Comparison of ENCODE assay signal across 8 cellular contexts in the genomic region with DNA sequence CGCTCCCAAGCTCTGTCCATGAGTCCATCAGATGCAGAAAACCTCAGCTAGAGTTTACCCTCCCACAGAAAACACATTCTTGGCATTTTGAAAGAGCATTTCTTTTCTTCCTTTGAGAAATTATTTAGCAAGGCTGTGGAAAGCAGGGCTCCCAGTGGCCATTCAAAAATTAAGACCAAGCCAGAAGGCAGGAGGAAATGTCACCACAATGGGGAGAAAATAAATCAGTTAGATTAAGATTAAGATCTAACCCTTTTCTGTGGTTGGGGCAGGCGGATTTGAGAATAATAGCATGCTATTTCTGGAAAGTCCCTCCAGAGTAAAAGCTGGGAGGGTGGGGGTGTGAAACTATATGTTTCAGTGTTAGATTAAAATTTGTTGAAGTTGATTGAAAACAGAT. TPM values are rescaled to one million over a fixed set of nuclear protein-coding genes. Genes with fewer than 3 reads are reported as not detected.
DNase-seq lines count a peak whose midpoint lies in the region; ATAC-seq, FAIRE-seq and TF ChIP-seq lines count a peak whose summit lies in the region.

No MANE protein-coding gene starts in this region.

- H3K36me3 ChIP-seq in esophagus muscularis mucosa (no peaks in the 10 kb centered on the region), uterus (no peaks in the 10 kb centered on the region), brain microvascular endothelial cell (replicated peaks) (no peaks in the 10 kb centered on the region), small intestine (ENCODE audit: control insufficient read depth in 2 of 2, insufficient read depth in 2 of 2, low read length in 2 of 2) (no peaks in the 10 kb centered on the region)

- no peak for TF ChIP-seq EP300 in esophagus muscularis mucosa (IDR thresholded peaks at IDR 0.05)

- H3K27me3 ChIP-seq in right cardiac atrium (ENCODE audit: control insufficient read depth, insufficient read depth) (no peaks in the 10 kb centered on the region), esophagus muscularis mucosa (no peaks in the 10 kb centered on the region), uterus (no peaks in the 10 kb centered on the region), brain microvascular endothelial cell (replicated peaks) (no peaks in the 10 kb centered on the region), small intestine (ENCODE audit: control insufficient read depth in 2 of 2, insufficient read depth in 2 of 2, low read length in 2 of 2) (no peaks in the 10 kb centered on the region)

- H3K9me3 ChIP-seq in right cardiac atrium (ENCODE audit: control insufficient read depth, low read length): no peaks in the 10 kb centered on the region
- H3K9me3 ChIP-seq in esophagus muscularis mucosa: no peaks in the 10 kb centered on the region
- no peaks in the 10 kb centered on the region for H3K9me3 ChIP-seq in uterus
- H3K9me3 ChIP-seq in small intestine (ENCODE audit: control insufficient read depth, low read depth): no peaks in the 10 kb centered on the region

- in situ Hi-C loops in brain microvascular endothelial cell (cut with HindIII; ENCODE audit: low pct_ligation_motif_present, low sequenced_read_pairs): no loop called here

- intact Hi-C loops in right cardiac atrium (cut with DNase I): no loop called here
- intact Hi-C loops in Right ventricle myocardium inferior (cut with DNase I): no loop called here
- intact Hi-C loops in esophagus muscularis mucosa (cut with DNase I): no loop called here
- intact Hi-C loops in uterus (cut with DNase I; ENCODE audit: low total_unique reads): no loop called here

- TF ChIP-seq CTCF in esophagus muscularis mucosa (IDR thresholded peaks at IDR 0.05): no peak
- TF ChIP-seq CTCF in uterus (IDR thresholded peaks at IDR 0.05): no peak
- no peak for TF ChIP-seq CTCF in brain microvascular endothelial cell (IDR thresholded peaks at IDR 0.05; ENCODE audit: low read depth, low read length, missing control alignments)

- no peak for ATAC-seq in right cardiac atrium
- ATAC-seq in Right ventricle myocardium inferior: no peak

- TF ChIP-seq POLR2A in esophagus muscularis mucosa (IDR thresholded peaks at IDR 0.05; ENCODE audit: low read depth) (no peak), uterus (IDR thresholded peaks at IDR 0.05) (no peak)

- WGBS in right cardiac atrium: 40% methylated on average over 2 of the region's 2 CpGs
- 30% methylated on average over 2 of the region's 2 CpGs for WGBS in esophagus muscularis mucosa
- 9 to 32% (median 13%) methylated on average over 2 of the region's 2 CpGs for WGBS in small intestine, 3 donors

- H3K4me3 ChIP-seq in right cardiac atrium (ENCODE audit: low read length): no peak overlapping the region
- no peak overlapping the region for H3K4me3 ChIP-seq in esophagus muscularis mucosa
- no peak overlapping the region for H3K4me3 ChIP-seq in uterus
- H3K4me3 ChIP-seq in brain microvascular endothelial cell (ENCODE audit: low read depth, low read length): no peak overlapping the region
- no peak overlapping the region for H3K4me3 ChIP-seq in small intestine (ENCODE audit: low read depth in 1 of 2, low read length in 2 of 2)

- DNase-seq in right cardiac atrium: no peak
- DNase-seq in Right ventricle myocardium inferior (ENCODE audit: missing footprints): no peak
- peak; percentile 38 for DNase-seq in T-helper 22 cell (ENCODE audit: low read depth)
- no peak for DNase-seq in esophagus muscularis mucosa (ENCODE audit: extremely low spot score)
- DNase-seq in uterus: no peak
- no peak for DNase-seq in GOT3 (lab: John Stamatoyannopoulos, UW)
- DNase-seq in brain microvascular endothelial cell: no peak
- DNase-seq in small intestine: no peak

- H3K4me1 ChIP-seq in right cardiac atrium (ENCODE audit: control insufficient read depth, insufficient read depth, low read length): peaks cover 22% of the 10 kb centered on the region
- H3K4me1 ChIP-seq in esophagus muscularis mucosa: peaks cover 94 to 100% (median 100%) of the 10 kb centered on the region in 4 donors
- H3K4me1 ChIP-seq in uterus: peaks cover 16 to 20% of the 10 kb centered on the region in 2 donors
- H3K4me1 ChIP-seq in small intestine (ENCODE audit: control insufficient read depth in 2 of 2, insufficient read depth in 1 of 2, low read depth in 1 of 2, low read length in 1 of 2): peaks cover 23 to 39% of the 10 kb centered on the region in 2 donors

- FAIRE-seq in small intestine (lab: Jason Lieb, UNC): no peak

- H3K27ac ChIP-seq in right cardiac atrium (ENCODE audit: low read length) (peak overlapping the region; percentile 47), esophagus muscularis mucosa (replicated peaks in 1 of 4) (peak overlapping the region; percentile 86 to 99 (median 92)), uterus (peak overlapping the region; percentile 84 to 88), brain microvascular endothelial cell (no peak overlapping the region), small intestine (ENCODE audit: low read depth in 1 of 2, low read length in 1 of 2) (peak overlapping the region in 1 of 2 donors; percentile 57)

RNA-seq across cellular contexts. Expression of gene LRIG1, which starts 20.2 kb away (rescaled TPM):
- total RNA-seq in right cardiac atrium: 100 to 1,000 TPM; 103 to 140 (median 122) TPM
- polyA plus RNA-seq in right cardiac atrium: 80.2 TPM
- total RNA-seq in Right ventricle myocardium inferior: 93.8 TPM
- total RNA-seq in esophagus muscularis mucosa: 100 to 1,000 TPM in 3 of 4 donors, 10 to 100 TPM in 1; 95.3 to 136 (median 131) TPM
- 100 to 1,000 TPM in 2 of 4 donors, 10 to 100 TPM in 2; 20.9 to 108 (median 69.6) TPM for total RNA-seq in uterus
- polyA plus RNA-seq in small intestine: 10 to 100 TPM in 1 of 3 donors, 1 to 10 TPM in 2; 3.5 to 39.3 (median 4.5) TPM
